21 cellular contexts compared by ENCODE assay signal in genomic region chr4:182309877-182310276, GRCh38.
DNase-seq lines count a peak whose midpoint lies in the region; ATAC-seq and TF ChIP-seq lines count a peak whose summit lies in the region.
"Had no signal": no experiment of that assay in that cellular context is flagged by ENCODE, and none has a peak within 500 bp of the region (broad histone marks: within the 10 kb centered on the region; RNA-seq: fewer than 3 reads in every experiment).

No MANE protein-coding gene starts in this region.

- H3K4me1 Mint-ChIP-seq in chondrocyte (ENCODE audit: low read depth): peaks cover 36% of the 10 kb centered on the region
- H3K4me1 Mint-ChIP-seq: CD14-positive monocyte; CD4-positive, alpha-beta memory T cell; CD4-positive, CD25-positive, alpha-beta regulatory T cell had no signal

- peaks cover 0 to 2% (median 0%) of the 10 kb centered on the region in 4 donors for H3K4me1 ChIP-seq in liver (ENCODE audit: control insufficient read depth in 4 of 4, insufficient read depth in 4 of 4, low read length in 3 of 4)
- H3K4me1 ChIP-seq in gastroesophageal sphincter: peaks cover 0 to 7% (median 0%) of the 10 kb centered on the region in 3 donors
- H3K4me1 ChIP-seq: BLaER1, Caco-2 had no signal

- TF ChIP-seq RAD21 in liver (IDR thresholded peaks at IDR 0.05): no peak

- DNase-seq in chondrocyte (ENCODE audit: low spot score): no peak
- DNase-seq in left lobe of liver (ENCODE audit: low spot score): no peak
- DNase-seq in DMS53 (lab: John Stamatoyannopoulos, UW): no peak
- DNase-seq: 8988T; ACHN; BE2C; C1 segment of cervical spinal cord; Caco-2; Calu3; CD4-positive, alpha-beta memory T cell; CD4-positive, CD25-positive, alpha-beta regulatory T cell; DMS79; DND-41; EL; GDM1 had no signal

- peaks cover 6% of the 10 kb centered on the region for H3K36me3 Mint-ChIP-seq in chondrocyte (ENCODE audit: low read depth)
- H3K36me3 Mint-ChIP-seq: CD14-positive monocyte; CD4-positive, alpha-beta memory T cell; CD4-positive, CD25-positive, alpha-beta regulatory T cell had no signal

- H3K27ac Mint-ChIP-seq in chondrocyte (ENCODE audit: unreplicated experiment): peak overlapping the region; percentile 93
- H3K27ac Mint-ChIP-seq: CD14-positive monocyte; CD4-positive, alpha-beta memory T cell; CD4-positive, CD25-positive, alpha-beta regulatory T cell had no signal

- peaks cover 16% of the 10 kb centered on the region for H3K9me3 Mint-ChIP-seq in chondrocyte (ENCODE audit: low read depth)

- 68% methylated on average over 1 of the region's 1 CpG for WGBS in liver
- 67 to 83% methylated on average over 1 of the region's 1 CpG for WGBS in gastroesophageal sphincter (ENCODE audit: low coverage in 1 of 2), 2 donors

- no peak overlapping the region for H3K9ac ChIP-seq in liver (ENCODE audit: low read depth in 1 of 2, low read length in 2 of 2)
- H3K9ac ChIP-seq: BLaER1 had no signal

- H3K9me3 ChIP-seq in liver (ENCODE audit: control insufficient read depth in 4 of 4, low read length in 3 of 4) (peaks cover 0 to 2% (median under 1%) of the 10 kb centered on the region in 4 donors), gastroesophageal sphincter (peaks cover 0 to 14% (median 0%) of the 10 kb centered on the region in 3 donors)
- H3K9me3 ChIP-seq: BE2C had no signal

- TF ChIP-seq EP300 in gastroesophageal sphincter (IDR thresholded peaks at IDR 0.05): no peak

- H3K27me3 Mint-ChIP-seq in chondrocyte (ENCODE audit: low read depth): no peaks in the 10 kb centered on the region
- H3K27me3 Mint-ChIP-seq: CD4-positive, alpha-beta memory T cell; CD4-positive, CD25-positive, alpha-beta regulatory T cell had no signal

- H3K27ac ChIP-seq in liver (ENCODE audit: low read depth in 1 of 2, low read length in 2 of 2) (no peak overlapping the region), gastroesophageal sphincter (no peak overlapping the region)
- H3K27ac ChIP-seq: BLaER1 had no signal

- no peak for TF ChIP-seq POLR2A in gastroesophageal sphincter (IDR thresholded peaks at IDR 0.05)

- no peak overlapping the region for H3K4me3 Mint-ChIP-seq in chondrocyte (ENCODE audit: unreplicated experiment)
- H3K4me3 Mint-ChIP-seq: CD14-positive monocyte; CD4-positive, alpha-beta memory T cell; CD4-positive, CD25-positive, alpha-beta regulatory T cell had no signal

- no peak for TF ChIP-seq CTCF in chondrocyte (IDR thresholded peaks at IDR 0.05)
- no peak for TF ChIP-seq CTCF in liver (IDR thresholded peaks at IDR 0.05; ENCODE audit: low read depth, low read length, missing input control)
- TF ChIP-seq CTCF in gastroesophageal sphincter (IDR thresholded peaks at IDR 0.05): no peak

- H3K27me3 ChIP-seq in liver (ENCODE audit: control insufficient read depth in 4 of 4, insufficient read depth in 4 of 4, low read length in 3 of 4): no peaks in the 10 kb centered on the region
- no peaks in the 10 kb centered on the region for H3K27me3 ChIP-seq in gastroesophageal sphincter
- H3K27me3 ChIP-seq: BE2C, BLaER1 had no signal

- ATAC-seq in left lobe of liver: peak; percentile 70
- no peak for ATAC-seq in gastroesophageal sphincter
- no peak for ATAC-seq in HG02623 (IDR thresholded peaks at IDR 0.05; ENCODE audit: unreplicated experiment)
- ATAC-seq: GM12878 had no signal

- H3K4me3 ChIP-seq in liver (ENCODE audit: low read depth in 1 of 3, low read length in 3 of 3) (no peak overlapping the region), gastroesophageal sphincter (no peak overlapping the region)
- H3K4me3 ChIP-seq: BLaER1, GM12878 had no signal

- H3K36me3 ChIP-seq in liver (ENCODE audit: control insufficient read depth in 4 of 4, insufficient read depth in 3 of 4, low read depth in 1 of 4, low read length in 3 of 4) (no peaks in the 10 kb centered on the region), gastroesophageal sphincter (no peaks in the 10 kb centered on the region)
- H3K36me3 ChIP-seq: BE2C had no signal

TF ChIP-seq in liver, 16 proteins besides CTCF, POLR2A, EP300 and RAD21:
- TF ChIP-seq REST (IDR thresholded peaks at IDR 0.05) (no peak), HNF4G (IDR thresholded peaks at IDR 0.05) (no peak), FOXA2 (IDR thresholded peaks at IDR 0.05) (peak; percentile 43), RXRA (IDR thresholded peaks at IDR 0.05) (no peak), JUND (IDR thresholded peaks at IDR 0.05) (no peak), HNF4A (conservative IDR thresholded peaks at IDR 0.05) (peak; percentile 26 to 48), NR2F2 (IDR thresholded peaks at IDR 0.05) (no peak), TAF1 (conservative IDR thresholded peaks at IDR 0.05) (no peak), EGR1 (IDR thresholded peaks at IDR 0.05; ENCODE audit: low read depth in 2 of 2) (no peak), ATF3 (IDR thresholded peaks at IDR 0.05) (no peak)
